Comparison of ENCODE assay signal across 18 cellular contexts in genomic region chr6:16201706-16202105, GRCh38. TPM values are rescaled to one million over a fixed set of nuclear protein-coding genes. Genes with fewer than 3 reads are reported as not detected.
A peak's percentile ranks its signal among the peaks of the same experiment; 100 is the strongest.
DNase-seq lines count a peak whose midpoint lies in the region; ATAC-seq and TF ChIP-seq lines count a peak whose summit lies in the region.
"Had no signal": no experiment of that assay in that cellular context is flagged by ENCODE, and none has a peak within 500 bp of the region (broad histone marks: within the 10 kb centered on the region; RNA-seq: fewer than 3 reads in every experiment).

No MANE protein-coding gene starts in this region.

- TF ChIP-seq CTCF in ascending aorta (IDR thresholded peaks at IDR 0.05) (no peak), nephron (IDR thresholded peaks at IDR 0.05; ENCODE audit: unreplicated experiment in 3 of 3) (no peak), thyroid gland (IDR thresholded peaks at IDR 0.05) (no peak), uterus (IDR thresholded peaks at IDR 0.05) (no peak), BE2C (IDR thresholded peaks at IDR 0.05; ENCODE audit: low read depth, low read length) (no peak)

- H3K4me3 Mint-ChIP-seq in nephron, result no peak overlapping the region
- H3K4me3 Mint-ChIP-seq: CD4-positive, CD25-positive, alpha-beta regulatory T cell; GM23338 had no signal

- H3K36me3 Mint-ChIP-seq in nephron (ENCODE audit: low read depth), result no peaks in the 10 kb centered on the region
- H3K36me3 Mint-ChIP-seq: CD4-positive, CD25-positive, alpha-beta regulatory T cell had no signal

- H3K27me3 Mint-ChIP-seq in nephron (ENCODE audit: low read depth), result peaks cover 9% of the 10 kb centered on the region

- no peak for ATAC-seq in sciatic nerve
- ATAC-seq: GM23338 had no signal

- no peaks in the 10 kb centered on the region for H3K27me3 ChIP-seq in ascending aorta
- H3K27me3 ChIP-seq in thyroid gland, result no peaks in the 10 kb centered on the region
- no peaks in the 10 kb centered on the region for H3K27me3 ChIP-seq in uterus
- H3K27me3 ChIP-seq in BE2C, result no peaks in the 10 kb centered on the region
- H3K27me3 ChIP-seq: BLaER1 treated with 17β-estradiol and CSF1 and Interleukin-3, amounts not matched to agents 10 nM and 100 nM had no signal

- TF ChIP-seq POLR2A in thyroid gland (IDR thresholded peaks at IDR 0.05) (no peak), uterus (IDR thresholded peaks at IDR 0.05) (no peak)

- peaks cover 3 to 25% of the 10 kb centered on the region in 2 donors for H3K4me1 ChIP-seq in ascending aorta
- H3K4me1 ChIP-seq in thyroid gland, result peaks cover 3 to 4% of the 10 kb centered on the region in 2 donors
- peaks cover 4 to 6% of the 10 kb centered on the region in 2 donors for H3K4me1 ChIP-seq in uterus
- H3K4me1 ChIP-seq in BE2C, result peaks cover 11% of the 10 kb centered on the region

- H3K9me3 ChIP-seq in ascending aorta (no peaks in the 10 kb centered on the region), thyroid gland (no peaks in the 10 kb centered on the region), uterus (no peaks in the 10 kb centered on the region), BE2C (no peaks in the 10 kb centered on the region; the same call in 1 of the 2 replicates)

- WGBS in thyroid gland, 2 donors, result 100% methylated on average over 1 of the region's 1 CpG

- H3K27ac Mint-ChIP-seq in nephron, result peak overlapping the region; percentile 55 to 66 (median 59)
- H3K27ac Mint-ChIP-seq: CD4-positive, CD25-positive, alpha-beta regulatory T cell; GM23338 had no signal

- H3K27ac ChIP-seq in ascending aorta (peak overlapping the region; percentile 79 to 86), thyroid gland (no peak overlapping the region), uterus (no peak overlapping the region)
- H3K27ac ChIP-seq: 22Rv1; BLaER1 treated with 17β-estradiol and CSF1 and Interleukin-3, amounts not matched to agents 10 nM and 100 nM had no signal

- peaks cover 50% of the 10 kb centered on the region for H3K4me1 Mint-ChIP-seq in nephron

- DNase-seq in DMS53 (lab: John Stamatoyannopoulos, UW) (peak; percentile 45), DMS53 treated with DMSO at 0.1 percent for 48 hours (lab: John Stamatoyannopoulos, UW; ENCODE audit: unreplicated experiment) (no peak), ascending aorta (ENCODE audit: low spot score in 2 of 2) (no peak), sciatic nerve (ENCODE audit: low spot score) (no peak), thyroid gland (no peak), uterus (no peak), BE2C (no peak)
- DNase-seq: AML-193; Calu3; CD4-positive, CD25-positive, alpha-beta regulatory T cell; DMS 273 treated with DMSO at 0.1 percent for 48 hours; DMS79 treated with DMSO at 0.1 percent for 48 hours; GDM1; H7 had no signal

- intact Hi-C loops in ascending aorta (cut with DNase I) (loop anchor here (10.0 kb wide), 1 partner anchor 957 kb away; the partner anchor contains the start of gene JARID2), sciatic nerve (cut with DNase I) (no loop called here), thyroid gland (cut with DNase I) (no loop called here), uterus (cut with DNase I; ENCODE audit: low total_unique reads) (no loop called here)

- no peaks in the 10 kb centered on the region for H3K36me3 ChIP-seq in ascending aorta
- no peaks in the 10 kb centered on the region for H3K36me3 ChIP-seq in thyroid gland
- no peaks in the 10 kb centered on the region for H3K36me3 ChIP-seq in uterus
- no peaks in the 10 kb centered on the region for H3K36me3 ChIP-seq in BE2C
- H3K36me3 ChIP-seq: BLaER1 treated with 17β-estradiol and CSF1 and Interleukin-3, amounts not matched to agents 10 nM and 100 nM had no signal

- H3K9me3 Mint-ChIP-seq in nephron, result no peaks in the 10 kb centered on the region
- H3K9me3 Mint-ChIP-seq: GM23338 had no signal

- no peak overlapping the region for H3K4me3 ChIP-seq in ascending aorta
- H3K4me3 ChIP-seq in thyroid gland (replicated peaks in 1 of 3), result no peak overlapping the region
- H3K4me3 ChIP-seq in uterus, result no peak overlapping the region
- no peak overlapping the region for H3K4me3 ChIP-seq in BE2C (ENCODE audit: low read depth, low read length)
- H3K4me3 ChIP-seq: BLaER1 treated with 17β-estradiol and CSF1 and Interleukin-3, amounts not matched to agents 10 nM and 100 nM; GM23338 had no signal

RNA-seq across cellular contexts. Expression of gene GMPR, which starts 36.7 kb away (rescaled TPM):
- total RNA-seq in ascending aorta (18.4 TPM), sciatic nerve (11.9 TPM), thyroid gland (10 to 100 TPM in 1 of 4 donors, 1 to 10 TPM in 3; 2.8 to 10.8 (median 3.3) TPM), uterus (10 to 100 TPM in 2 of 4 donors, 1 to 10 TPM in 2; 1.5 to 18.2 (median 10.6) TPM)
- 8.8 TPM for polyA plus RNA-seq in BE2C (2012; ENCODE audit: insufficient read depth, insufficient read length, low read depth)

Comparison
In these comparisons a context has a peak if more than half of its experiments do, and no peak if none do; other contexts are left out.
1. H3K27ac ChIP-seq: peak in ascending aorta (2 of 2); none in thyroid gland (0 of 3) and uterus (0 of 2).